18 cellular contexts compared by ENCODE assay signal in the genomic region with DNA sequence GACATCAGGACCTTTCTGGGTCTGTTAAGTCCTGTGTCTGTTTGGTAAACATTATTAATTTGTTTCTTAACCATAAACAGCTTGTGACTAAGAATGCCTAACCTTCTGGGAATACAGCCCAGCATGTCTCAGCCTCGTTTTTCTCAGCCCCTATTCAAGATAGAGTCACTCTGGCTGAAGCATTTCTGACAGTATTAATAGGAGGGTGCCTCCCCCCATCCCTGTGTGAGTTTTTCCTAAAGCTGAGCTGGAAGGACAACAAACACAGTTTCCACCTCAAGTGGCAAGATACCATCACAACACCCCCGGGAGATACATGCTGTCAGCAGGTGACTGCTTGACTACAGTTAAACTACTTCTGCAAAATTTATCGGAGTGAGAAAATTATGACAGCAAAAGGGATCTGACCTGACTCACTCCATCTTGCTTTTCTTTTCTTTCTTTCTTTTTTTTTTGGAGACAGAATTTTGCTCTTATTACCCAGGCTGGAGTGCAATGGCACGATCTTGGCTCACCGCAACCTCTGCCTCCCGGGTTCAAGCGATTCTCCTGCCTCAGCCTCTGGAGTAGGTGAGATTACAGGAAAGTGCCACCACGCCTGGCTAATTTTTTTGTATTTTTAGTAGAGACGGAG. TPM values are rescaled to one million over a fixed set of nuclear protein-coding genes. Genes with fewer than 3 reads are reported as not detected.
A peak's percentile ranks its signal among the peaks of the same experiment; 100 is the strongest.
DNase-seq lines count a peak whose midpoint lies in the region; ATAC-seq, FAIRE-seq and TF ChIP-seq lines count a peak whose summit lies in the region.
"Had no signal": no experiment of that assay in that cellular context is flagged by ENCODE, and none has a peak within 500 bp of the region (broad histone marks: within the 10 kb centered on the region; RNA-seq: fewer than 3 reads in every experiment).

No MANE protein-coding gene starts in this region.

- no peak for TF ChIP-seq EP300 in K562 (IDR thresholded peaks at IDR 0.05; ENCODE audit: low read length)

- no peaks in the 10 kb centered on the region for H3K27me3 ChIP-seq in K562 (ENCODE audit: control insufficient read depth in 2 of 2, insufficient read depth in 2 of 2, low read length in 2 of 2)
- H3K27me3 ChIP-seq: BLaER1 treated with 17β-estradiol and CSF1 and Interleukin-3, amounts not matched to agents 10 nM and 100 nM; Peyer's patch had no signal

- 30% methylated on average over 5 of the region's 9 CpGs for WGBS in K562 (ENCODE audit: insufficient coverage, low coverage, missing lambda C conversion rate)

- POLR2A ChIA-PET in K562 (lab: Yijun Ruan, JAX), result no interaction called here

- FAIRE-seq in K562 (lab: Jason Lieb, UNC) (no peak), frontal cortex (lab: Jason Lieb, UNC) (no peak)

- H3K36me3 ChIP-seq in K562 (ENCODE audit: control insufficient read depth, insufficient read depth, low read length), result no peaks in the 10 kb centered on the region
- H3K36me3 ChIP-seq: BLaER1 treated with 17β-estradiol and CSF1 and Interleukin-3, amounts not matched to agents 10 nM and 100 nM; Peyer's patch had no signal

- H3K4me3 ChIP-seq in K562, result no peak overlapping the region
- H3K4me3 ChIP-seq: BLaER1 treated with 17β-estradiol and CSF1 and Interleukin-3, amounts not matched to agents 10 nM and 100 nM; Peyer's patch had no signal

- no peak for TF ChIP-seq RAD21 in K562 (CRISPR knock-in tag; conservative IDR thresholded peaks at IDR 0.05 in 1 of 2, IDR thresholded peaks at IDR 0.05 in 1 of 2)

- no peak for TF ChIP-seq CTCF in K562 (IDR thresholded peaks at IDR 0.05 in 2 of 3, conservative IDR thresholded peaks at IDR 0.05 in 1 of 3; ENCODE audit: insufficient read depth in 2 of 3, low read depth in 1 of 3, low read length in 3 of 3)

- no peak overlapping the region; a peak in 1 of 4 replicates for H3K9ac ChIP-seq in K562 (ENCODE audit: insufficient read depth in 1 of 2, low read depth in 2 of 2, low read length in 2 of 2)
- H3K9ac ChIP-seq: BLaER1 treated with 17β-estradiol and CSF1 and Interleukin-3, amounts not matched to agents 10 nM and 100 nM had no signal

- H3K4me1 ChIP-seq in K562 (replicated peaks in 1 of 2; ENCODE audit: control insufficient read depth in 2 of 2, insufficient read depth in 2 of 2, low read length in 2 of 2), result peaks cover 0 to 6% of the 10 kb centered on the region in 2 experiments; a peak in 3 of 5 replicates
- H3K4me1 ChIP-seq: Peyer's patch had no signal

- H3K9me3 ChIP-seq in K562 (replicated peaks; ENCODE audit: control insufficient read depth, insufficient read depth, low read depth, low read length), result no peaks in the 10 kb centered on the region
- H3K9me3 ChIP-seq: Peyer's patch had no signal

- no peaks in the 10 kb centered on the region for H3K9me1 ChIP-seq in K562 (ENCODE audit: control insufficient read depth, insufficient read depth, low read length)

- no peak overlapping the region for H2AFZ ChIP-seq in K562 (ENCODE audit: low read depth, low read length)

- BruUV-seq in K562 (replicated peaks; lab: Mats Ljungman, UMichigan), result no TSS peak

- DNase-seq in NCI-H2171 treated with DMSO at 0.1 percent for 48 hours (lab: John Stamatoyannopoulos, UW) (peak; percentile 12), NCI-H2171 (lab: John Stamatoyannopoulos, UW) (no peak), K562 (ENCODE audit: extremely low read depth in 1 of 4, low spot score in 3 of 4) (peak in 1 of 4 experiments; percentile 12), iris pigment epithelial cell (ENCODE audit: low read depth) (peak; percentile 10), frontal cortex (ENCODE audit: low spot score in 2 of 2) (no peak), NCI-H1417 (lab: John Stamatoyannopoulos, UW) (no peak), dermis blood vessel endothelial cell (no peak)
- DNase-seq: 8988T, H7, Kasumi-1, NCI-H1048, NCI-H1694, NCI-H446 treated with DMSO at 0.1 percent for 48 hours, NCI-H748 treated with DMSO at 0.1 percent for 48 hours, Peyer's patch, Right ventricle myocardium superior had no signal

- no peaks in the 10 kb centered on the region for H3K79me2 ChIP-seq in K562 (ENCODE audit: control insufficient read depth, insufficient read depth, low read length)

- no peak for TF ChIP-seq POLR2A in K562 (conservative IDR thresholded peaks at IDR 0.05)

- H4K20me1 ChIP-seq in K562 (replicated peaks; ENCODE audit: control insufficient read depth, insufficient read depth, low read length), result no peaks in the 10 kb centered on the region
- H4K20me1 ChIP-seq: BLaER1 treated with 17β-estradiol and CSF1 and Interleukin-3, amounts not matched to agents 10 nM and 100 nM had no signal

- H3K4me2 ChIP-seq in K562 (ENCODE audit: insufficient read depth, low read length), result no peak overlapping the region
- H3K4me2 ChIP-seq: BLaER1 treated with 17β-estradiol and CSF1 and Interleukin-3, amounts not matched to agents 10 nM and 100 nM had no signal

- in situ Hi-C loops in K562 (cut with MboI), result no loop called here

- CTCF ChIA-PET in K562 (lab: Yijun Ruan, JAX; ENCODE audit: low intra/inter-chr PET ratio), result no interaction called here

- ATAC-seq in K562 (peak; percentile 41), HG02623 (IDR thresholded peaks at IDR 0.05; ENCODE audit: unreplicated experiment) (no peak)

- no peak overlapping the region for H3K27ac ChIP-seq in K562 (ENCODE audit: extremely low read depth, low read depth, low read length)
- H3K27ac ChIP-seq: BLaER1 treated with 17β-estradiol and CSF1 and Interleukin-3, amounts not matched to agents 10 nM and 100 nM; Peyer's patch had no signal

- intact Hi-C loops in K562 (cut with micrococcal nuclease), result no loop called here

TF ChIP-seq in K562, 482 proteins besides CTCF, POLR2A, EP300 and RAD21 (continues in another document):
- TF ChIP-seq, protein P1, sequence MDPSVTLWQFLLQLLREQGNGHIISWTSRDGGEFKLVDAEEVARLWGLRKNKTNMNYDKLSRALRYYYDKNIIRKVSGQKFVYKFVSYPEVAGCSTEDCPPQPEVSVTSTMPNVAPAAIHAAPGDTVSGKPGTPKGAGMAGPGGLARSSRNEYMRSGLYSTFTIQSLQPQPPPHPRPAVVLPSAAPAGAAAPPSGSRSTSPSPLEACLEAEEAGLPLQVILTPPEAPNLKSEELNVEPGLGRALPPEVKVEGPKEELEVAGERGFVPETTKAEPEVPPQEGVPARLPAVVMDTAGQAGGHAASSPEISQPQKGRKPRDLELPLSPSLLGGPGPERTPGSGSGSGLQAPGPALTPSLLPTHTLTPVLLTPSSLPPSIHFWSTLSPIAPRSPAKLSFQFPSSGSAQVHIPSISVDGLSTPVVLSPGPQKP (CRISPR knock-in tag; IDR thresholded peaks at IDR 0.05), result no peak
- no peak for TF ChIP-seq ZNF668 (CRISPR knock-in tag; IDR thresholded peaks at IDR 0.05)
- no peak for TF ChIP-seq TCF7 (IDR thresholded peaks at IDR 0.05; ENCODE audit: borderline replicate concordance)
- TF ChIP-seq, protein P2, sequence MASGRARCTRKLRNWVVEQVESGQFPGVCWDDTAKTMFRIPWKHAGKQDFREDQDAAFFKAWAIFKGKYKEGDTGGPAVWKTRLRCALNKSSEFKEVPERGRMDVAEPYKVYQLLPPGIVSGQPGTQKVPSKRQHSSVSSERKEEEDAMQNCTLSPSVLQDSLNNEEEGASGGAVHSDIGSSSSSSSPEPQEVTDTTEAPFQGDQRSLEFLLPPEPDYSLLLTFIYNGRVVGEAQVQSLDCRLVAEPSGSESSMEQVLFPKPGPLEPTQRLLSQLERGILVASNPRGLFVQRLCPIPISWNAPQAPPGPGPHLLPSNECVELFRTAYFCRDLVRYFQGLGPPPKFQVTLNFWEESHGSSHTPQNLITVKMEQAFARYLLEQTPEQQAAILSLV (tag; IDR thresholded peaks at IDR 0.05), result no peak
- TF ChIP-seq PTTG1 (tag; IDR thresholded peaks at IDR 0.05; ENCODE audit: low read depth), result peak; percentile 64
- TF ChIP-seq, protein P3, sequence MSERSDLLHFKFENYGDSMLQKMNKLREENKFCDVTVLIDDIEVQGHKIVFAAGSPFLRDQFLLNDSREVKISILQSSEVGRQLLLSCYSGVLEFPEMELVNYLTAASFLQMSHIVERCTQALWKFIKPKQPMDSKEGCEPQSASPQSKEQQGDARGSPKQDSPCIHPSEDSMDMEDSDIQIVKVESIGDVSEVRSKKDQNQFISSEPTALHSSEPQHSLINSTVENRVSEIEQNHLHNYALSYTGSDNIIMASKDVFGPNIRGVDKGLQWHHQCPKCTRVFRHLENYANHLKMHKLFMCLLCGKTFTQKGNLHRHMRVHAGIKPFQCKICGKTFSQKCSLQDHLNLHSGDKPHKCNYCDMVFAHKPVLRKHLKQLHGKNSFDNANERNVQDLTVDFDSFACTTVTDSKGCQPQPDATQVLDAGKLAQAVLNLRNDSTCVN (CRISPR knock-in tag; IDR thresholded peaks at IDR 0.05), result no peak
- no peak for TF ChIP-seq ZNF263 (CRISPR knock-in tag; IDR thresholded peaks at IDR 0.05; ENCODE audit: borderline replicate concordance)

RNA-seq across cellular contexts. Expression of gene ABCC4, which starts 59.3 kb away (rescaled TPM):
- total RNA-seq in K562 (2011; cell fraction: chromatin; rRNA removed; ENCODE audit: low replicate concordance), result 171 and 231 TPM in 2 replicates
- 78.9 and 97.5 TPM in 2 replicates for total RNA-seq in K562 (2011; cell fraction: nucleolus; rRNA removed)
- 124 and 134 TPM in 2 replicates for total RNA-seq in K562 (2011; cell fraction: nucleoplasm; rRNA removed)
- total RNA-seq in K562 (2014; rRNA removed), result 21.7 and 25.7 TPM in 2 replicates
- total RNA-seq in K562 (2014; rRNA removed; fragmentation: Illumina TruSeq; extraction: Trizol), result 37.2 and 42.3 TPM in 2 replicates
- 22.8 and 25.4 TPM in 2 replicates for total RNA-seq in K562 (2015; rRNA removed; fragmentation: Illumina TruSeq; extraction: Trizol)
- 35.8 and 37.3 TPM in 2 replicates for total RNA-seq in K562 (2021)
- polyA plus RNA-seq in K562 (2011; rRNA removed), result 34.4 and 46.1 TPM in 2 replicates
- 14.7 and 26.7 TPM in 2 replicates for polyA plus RNA-seq in K562 (2011; cell fraction: cytosol; rRNA removed)
- 20.7 and 26.2 TPM in 2 replicates for polyA plus RNA-seq in K562 (2011; cell fraction: nucleus; rRNA removed)
- polyA plus RNA-seq in K562 (2012), result 16.4 and 18.6 TPM in 2 replicates
- polyA plus RNA-seq in K562 (2014; fragmentation: Illumina TruSeq; extraction: Trizol), result 24.3 and 26.9 TPM in 2 replicates
- polyA plus RNA-seq in K562 (2014; fragmentation: Nextera tagmentation; extraction: Ambion mirVana), result 10 to 100 TPM in 1 of 2 experiments, 1 to 10 TPM in 1; 9.4 to 10.5 TPM
- polyA plus RNA-seq in K562 (2014; rRNA removed), result 16.7 and 19.5 TPM in 2 replicates
- 125 and 134 TPM in 2 replicates for polyA minus RNA-seq in K562 (2011; rRNA and poly(A)+ RNA removed)
- polyA minus RNA-seq in K562 (2011; cell fraction: cytosol; rRNA and poly(A)+ RNA removed), result 43.1 and 44.1 TPM in 2 replicates
- 48.1 and 77.4 TPM in 2 replicates for polyA minus RNA-seq in K562 (2011; cell fraction: nucleus; rRNA and poly(A)+ RNA removed)
- 9.0 TPM for total RNA-seq in frontal cortex
- 6.1 and 9.8 TPM in 2 replicates for total RNA-seq in dermis blood vessel endothelial cell

Comparison
In these comparisons a context has a peak if more than half of its experiments do, and no peak if none do; other contexts are left out.
1. DNase-seq: peak in NCI-H2171 treated with DMSO at 0.1 percent for 48 hours (single experiment) and iris pigment epithelial cell (single experiment); none in NCI-H2171 (single experiment), frontal cortex (0 of 2), NCI-H1417 (0 of 3) and dermis blood vessel endothelial cell (single experiment).